ENCODE assay signal across 8 cellular contexts in the genomic region with DNA sequence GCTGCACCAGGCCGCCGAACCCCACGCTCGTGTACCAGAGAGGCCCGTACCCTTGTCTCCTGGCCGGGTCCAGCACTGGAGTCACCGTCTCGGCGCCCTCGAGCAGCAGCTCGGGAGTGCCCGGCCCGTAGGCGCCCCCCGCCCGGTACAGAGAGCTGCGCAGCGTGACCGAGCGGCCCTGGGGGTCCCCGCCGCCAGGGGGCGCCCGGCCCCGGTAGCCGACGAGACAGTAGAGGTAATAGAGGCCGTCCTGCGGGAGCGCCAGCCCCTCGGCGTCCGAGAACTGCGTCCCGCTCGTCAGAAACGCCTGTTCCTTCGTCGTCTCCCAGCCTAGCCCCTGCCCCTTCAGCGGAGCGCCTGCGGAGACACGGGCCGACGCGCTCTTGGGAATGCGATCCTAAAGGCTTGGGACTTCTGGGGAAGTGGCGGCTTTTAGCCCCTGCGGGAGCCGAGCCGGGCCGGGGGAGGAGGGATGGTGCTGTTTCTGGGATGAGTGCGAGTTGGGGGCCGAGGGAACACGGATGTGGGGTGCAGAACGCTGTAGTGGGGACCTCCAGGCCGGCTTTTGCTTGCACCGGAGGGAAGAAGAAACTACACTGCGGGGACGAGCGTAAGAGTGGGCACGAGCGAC. TPM values are rescaled to one million over a fixed set of nuclear protein-coding genes. Genes with fewer than 3 reads are reported as not detected.
DNase-seq lines count a peak whose midpoint lies in the region; ATAC-seq lines count a peak whose summit lies in the region.

No MANE protein-coding gene starts in this region.

- peaks cover 70% of the 10 kb centered on the region for H3K36me3 Mint-ChIP-seq in activated CD8-positive, alpha-beta T cell treated with anti-CD3 and anti-CD28 coated beads, Interleukin-2, amount 10 ng/mL, durations not matched to agents 7 days and 5 days (ENCODE audit: low read depth)
- peaks cover 49% of the 10 kb centered on the region for H3K36me3 Mint-ChIP-seq in effector memory CD8-positive, alpha-beta T cell (ENCODE audit: insufficient read depth)

- H3K4me3 Mint-ChIP-seq in activated CD8-positive, alpha-beta T cell treated with anti-CD3 and anti-CD28 coated beads, Interleukin-2, amount 10 ng/mL, durations not matched to agents 7 days and 5 days = peak overlapping the region; percentile 98
- peak overlapping the region; percentile 82 to 99 for H3K4me3 Mint-ChIP-seq in effector memory CD8-positive, alpha-beta T cell

- no peaks in the 10 kb centered on the region for H3K27me3 Mint-ChIP-seq in activated CD8-positive, alpha-beta T cell treated with anti-CD3 and anti-CD28 coated beads, Interleukin-2, amount 10 ng/mL, durations not matched to agents 7 days and 5 days (ENCODE audit: low read depth)
- no peaks in the 10 kb centered on the region for H3K27me3 Mint-ChIP-seq in effector memory CD8-positive, alpha-beta T cell

- H3K27ac Mint-ChIP-seq in activated CD8-positive, alpha-beta T cell treated with anti-CD3 and anti-CD28 coated beads, Interleukin-2, amount 10 ng/mL, durations not matched to agents 7 days and 5 days = peak overlapping the region; percentile 88
- H3K27ac Mint-ChIP-seq in effector memory CD8-positive, alpha-beta T cell = peak overlapping the region; percentile 98 to 99

- CTCF ChIA-PET in activated CD8-positive, alpha-beta T cell treated with anti-CD3 and anti-CD28 coated beads, Interleukin-2, amount 10 ng/mL, durations not matched to agents 7 days and 5 days (lab: Charles Lee) = interaction anchor here (0.6 to 24.1 kb wide), 13 partner anchors 10 to 249 kb away, joined by 3 to 928 read pairs (median 7); a partner anchor contains a TSS

- H3K4me1 Mint-ChIP-seq in activated CD8-positive, alpha-beta T cell treated with anti-CD3 and anti-CD28 coated beads, Interleukin-2, amount 10 ng/mL, durations not matched to agents 7 days and 5 days (ENCODE audit: low read depth) = peaks cover 72% of the 10 kb centered on the region
- peaks cover 65 to 73% of the 10 kb centered on the region in 2 donors for H3K4me1 Mint-ChIP-seq in effector memory CD8-positive, alpha-beta T cell (ENCODE audit: low read depth in 2 of 2)

- no peaks in the 10 kb centered on the region for H3K9me3 Mint-ChIP-seq in activated CD8-positive, alpha-beta T cell treated with anti-CD3 and anti-CD28 coated beads, Interleukin-2, amount 10 ng/mL, durations not matched to agents 7 days and 5 days (ENCODE audit: insufficient read depth)
- no peaks in the 10 kb centered on the region for H3K9me3 Mint-ChIP-seq in effector memory CD8-positive, alpha-beta T cell

- POLR2A ChIA-PET in activated CD8-positive, alpha-beta T cell treated with anti-CD3 and anti-CD28 coated beads, Interleukin-2, amount 10 ng/mL, durations not matched to agents 7 days and 5 days (lab: Charles Lee) = interaction anchor here (0.6 to 14.3 kb wide), 16 partner anchors 8 to 586 kb away, joined by 3 to 388 read pairs (median 6); a partner anchor contains a TSS

- ATAC-seq in GM18858 (IDR thresholded peaks at IDR 0.05; ENCODE audit: unreplicated experiment) (peak; percentile 51), HG03432 (IDR thresholded peaks at IDR 0.05; ENCODE audit: unreplicated experiment) (peak; percentile 57)
- ATAC-seq in activated CD8-positive, alpha-beta T cell treated with anti-CD3 and anti-CD28 coated beads, Interleukin-2, amount 10 ng/mL, durations not matched to agents 7 days and 5 days = peak; percentile 70
- peak; percentile 78 for ATAC-seq in effector memory CD8-positive, alpha-beta T cell (replicated peaks)

- DNase-seq in AG08395 (ENCODE audit: low spot score) (peak; percentile 92), NCI-H748 treated with DMSO at 0.1 percent for 48 hours (lab: John Stamatoyannopoulos, UW) (peak; percentile 64), mesenteric fat pad (ENCODE audit: low spot score) (peak; percentile 96)
- DNase-seq in activated CD8-positive, alpha-beta T cell treated with anti-CD3 and anti-CD28 coated beads, Interleukin-2, amount 10 ng/mL, durations not matched to agents 7 days and 5 days = peak; percentile 90
- peak; percentile 85 to 91 (median 86) for DNase-seq in effector memory CD8-positive, alpha-beta T cell
- DNase-seq in stimulated activated CD8-positive, alpha-beta memory T cell treated with anti-CD3 and anti-CD28 coated beads, Interleukin-15, amount 100 ng/mL, for 1 hour (ENCODE audit: low read depth) = peak; percentile 81

RNA-seq across cellular contexts. Expression of a gene that starts 1.3 kb away (rescaled TPM):
- total RNA-seq in activated CD8-positive, alpha-beta T cell treated with anti-CD3 and anti-CD28 coated beads, Interleukin-2, amount 10 ng/mL, durations not matched to agents 7 days and 5 days = 100 to 1,000 TPM; 613 to 618 TPM
- total RNA-seq in mesenteric fat pad = 1.4 TPM

RNA-seq across cellular contexts. Expression of a gene that starts 5.2 kb away (rescaled TPM):
- 100 to 1,000 TPM; 125 to 139 TPM for total RNA-seq in activated CD8-positive, alpha-beta T cell treated with anti-CD3 and anti-CD28 coated beads, Interleukin-2, amount 10 ng/mL, durations not matched to agents 7 days and 5 days
- total RNA-seq in mesenteric fat pad = 23.8 TPM

RNA-seq across cellular contexts. Expression of a gene that starts 5.6 kb away (rescaled TPM):
- 10 to 100 TPM; 53.4 to 55.0 TPM for total RNA-seq in activated CD8-positive, alpha-beta T cell treated with anti-CD3 and anti-CD28 coated beads, Interleukin-2, amount 10 ng/mL, durations not matched to agents 7 days and 5 days
- total RNA-seq in mesenteric fat pad = 1.2 TPM

RNA-seq across cellular contexts. Expression of a gene that starts 8.8 kb away (rescaled TPM):
- total RNA-seq in activated CD8-positive, alpha-beta T cell treated with anti-CD3 and anti-CD28 coated beads, Interleukin-2, amount 10 ng/mL, durations not matched to agents 7 days and 5 days = 10 to 100 TPM; 19.4 to 24.6 TPM
- total RNA-seq in mesenteric fat pad = not detected

RNA-seq across cellular contexts. Expression of a gene that starts 11.9 kb away (rescaled TPM):
- total RNA-seq in activated CD8-positive, alpha-beta T cell treated with anti-CD3 and anti-CD28 coated beads, Interleukin-2, amount 10 ng/mL, durations not matched to agents 7 days and 5 days = 100 to 1,000 TPM; 107 to 115 TPM
- not detected for total RNA-seq in mesenteric fat pad

Comparison
In these comparisons a context has a peak if more than half of its experiments do, and no peak if none do; other contexts are left out.
1. Peak in every context shown above with its lines: DNase-seq and ATAC-seq.
2. RNA of a gene that starts 1.3 kb away (total RNA-seq): 613 to 618 TPM in activated CD8-positive, alpha-beta T cell treated with anti-CD3 and anti-CD28 coated beads, Interleukin-2, amount 10 ng/mL, durations not matched to agents 7 days and 5 days; 1.4 TPM in mesenteric fat pad (single experiment); every median in the first group is over 100 times any median in the second.
3. RNA of a gene that starts 5.6 kb away (total RNA-seq): 53.4 to 55.0 TPM in activated CD8-positive, alpha-beta T cell treated with anti-CD3 and anti-CD28 coated beads, Interleukin-2, amount 10 ng/mL, durations not matched to agents 7 days and 5 days; 1.2 TPM in mesenteric fat pad (single experiment); every median in the first group is over 10 times any median in the second.